18 cellular contexts compared by ENCODE assay signal in the genomic region with DNA sequence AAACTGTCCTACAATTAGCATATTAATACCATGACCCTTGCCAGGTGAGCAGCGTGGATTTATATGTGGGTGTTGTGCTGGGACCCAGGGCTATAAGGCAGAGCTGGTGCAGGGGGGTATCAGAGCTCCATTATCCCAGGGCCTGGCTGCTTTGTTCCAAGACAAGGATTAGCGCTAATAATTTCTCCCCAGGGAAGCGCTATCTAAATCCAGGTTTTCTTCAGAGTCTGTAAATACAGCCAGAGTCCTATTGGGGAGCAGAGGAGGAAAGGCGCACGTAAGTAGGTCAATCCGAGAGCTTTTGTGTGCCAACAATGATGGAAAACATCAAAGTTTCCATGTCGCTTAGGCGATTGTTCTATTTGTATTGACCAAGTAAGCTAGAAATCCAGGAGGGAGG.
A peak's percentile ranks its signal among the peaks of the same experiment; 100 is the strongest.
DNase-seq lines count a peak whose midpoint lies in the region; ATAC-seq lines count a peak whose summit lies in the region.
"Had no signal": no experiment of that assay in that cellular context is flagged by ENCODE, and none has a peak within 500 bp of the region (broad histone marks: within the 10 kb centered on the region; RNA-seq: fewer than 3 reads in every experiment).

No MANE protein-coding gene starts in this region.

- peaks cover 4% of the 10 kb centered on the region for H3K4me1 Mint-ChIP-seq in activated naive CD4-positive, alpha-beta T cell treated with anti-CD3 and anti-CD28 coated beads, Interleukin-2, amount 50 U/mL, for 24 hours

- no peak overlapping the region for H3K4me3 ChIP-seq in rectal smooth muscle tissue (ENCODE audit: low read length)

- peak overlapping the region; percentile 31 for H3K27ac Mint-ChIP-seq in activated naive CD4-positive, alpha-beta T cell treated with anti-CD3 and anti-CD28 coated beads, Interleukin-2, amount 50 U/mL, for 24 hours
- H3K27ac Mint-ChIP-seq: CD4-positive, alpha-beta T cell; HFFc6 had no signal

- no peaks in the 10 kb centered on the region for H3K9me3 Mint-ChIP-seq in activated naive CD4-positive, alpha-beta T cell treated with anti-CD3 and anti-CD28 coated beads, Interleukin-2, amount 50 U/mL, for 24 hours
- H3K9me3 Mint-ChIP-seq: CD4-positive, alpha-beta T cell had no signal

- H3K4me1 ChIP-seq in rectal smooth muscle tissue (ENCODE audit: control insufficient read depth, insufficient read depth, low read length): no peaks in the 10 kb centered on the region
- H3K4me1 ChIP-seq: BE2C, Caco-2 had no signal

- ATAC-seq in HG02840 (IDR thresholded peaks at IDR 0.05; ENCODE audit: low FRiP score, unreplicated experiment): no peak
- ATAC-seq: HCT116 had no signal

- no peak overlapping the region for H3K4me3 Mint-ChIP-seq in activated naive CD4-positive, alpha-beta T cell treated with anti-CD3 and anti-CD28 coated beads, Interleukin-2, amount 50 U/mL, for 24 hours
- H3K4me3 Mint-ChIP-seq: CD4-positive, alpha-beta T cell; HFFc6 had no signal

- no peak overlapping the region for H3K27ac ChIP-seq in rectal smooth muscle tissue (ENCODE audit: low read depth, low read length)

- peak overlapping the region; percentile 49 for H3K9ac ChIP-seq in rectal smooth muscle tissue (ENCODE audit: low read length)

- no peak for DNase-seq in activated naive CD4-positive, alpha-beta T cell treated with anti-CD3 and anti-CD28 coated beads, Interleukin-2, amount 50 U/mL, for 16 hours
- DNase-seq in NCI-H82 treated with DMSO at 0.1 percent for 48 hours (lab: John Stamatoyannopoulos, UW; ENCODE audit: unreplicated experiment) (peak; percentile 75), NOMO-1 treated with dmso at 0.1 percent for 144 hours (lab: John Stamatoyannopoulos, UW; ENCODE audit: unreplicated experiment) (no peak)
- DNase-seq: ACHN; BE2C; C1 segment of cervical spinal cord; Caco-2; CD4-positive, alpha-beta T cell; DMS79 treated with DMSO at 0.1 percent for 48 hours; GF-D8; GOT3; H7; HFFc6; IMR-90 had no signal

- no peaks in the 10 kb centered on the region for H3K27me3 Mint-ChIP-seq in activated naive CD4-positive, alpha-beta T cell treated with anti-CD3 and anti-CD28 coated beads, Interleukin-2, amount 50 U/mL, for 24 hours
- H3K27me3 Mint-ChIP-seq: CD4-positive, alpha-beta T cell had no signal

- no peaks in the 10 kb centered on the region for H3K36me3 Mint-ChIP-seq in activated naive CD4-positive, alpha-beta T cell treated with anti-CD3 and anti-CD28 coated beads, Interleukin-2, amount 50 U/mL, for 24 hours

- H3K27me3 ChIP-seq in rectal smooth muscle tissue (ENCODE audit: control insufficient read depth, insufficient read depth, low read length): no peaks in the 10 kb centered on the region
- H3K27me3 ChIP-seq: BE2C had no signal

- no peaks in the 10 kb centered on the region for H3K36me3 ChIP-seq in rectal smooth muscle tissue (ENCODE audit: control insufficient read depth, insufficient read depth, low read length)
- H3K36me3 ChIP-seq: BE2C had no signal
